ENCODE assay signal across 31 cellular contexts in the genomic region with DNA sequence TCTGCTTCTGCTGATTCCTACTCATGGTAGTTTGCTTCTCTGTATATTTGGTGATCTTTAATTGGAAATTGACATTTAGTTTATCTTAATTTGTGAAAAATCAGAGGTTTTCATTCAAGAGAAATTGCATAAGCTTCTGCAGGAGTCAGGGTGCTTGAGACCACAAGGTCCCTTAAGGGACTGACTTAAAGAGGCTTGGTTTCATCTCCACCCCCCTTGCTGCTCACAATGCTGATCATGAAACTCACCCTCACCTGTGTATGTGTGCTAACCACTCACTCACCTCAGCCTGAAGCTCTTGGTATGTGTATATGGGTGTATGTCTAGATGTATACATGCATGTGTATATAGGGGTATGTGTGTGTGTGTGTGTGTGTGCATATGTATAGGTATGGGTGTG. TPM values are rescaled to one million over a fixed set of nuclear protein-coding genes. Genes with fewer than 3 reads are reported as not detected.
"Had no signal": no experiment of that assay in that cellular context is flagged by ENCODE, and none has a peak within 500 bp of the region (broad histone marks: within the 10 kb centered on the region; RNA-seq: fewer than 3 reads in every experiment).

No MANE protein-coding gene starts in this region.

- H3K4me3 ChIP-seq: coronary artery, dorsolateral prefrontal cortex, gastroesophageal sphincter, right lobe of liver, transverse colon had no signal

- ATAC-seq: activated CD4-positive, CD25-positive, alpha-beta regulatory T cell treated with anti-CD3 and anti-CD28 coated beads, Interleukin-2, amount 50 U/mL, for 24 hours; activated T-helper 17 cell treated with anti-CD3 and anti-CD28 coated beads, Interleukin-2, amount 50 U/mL, for 72 hours; gastroesophageal sphincter; left cardiac atrium; left ventricle myocardium superior; right lobe of liver had no signal

- H3K36me3 ChIP-seq: brain microvascular endothelial cell, gastroesophageal sphincter, neutrophil, right lobe of liver, transverse colon, WERI-Rb-1 had no signal

- H3K9me3 ChIP-seq: neutrophil, right lobe of liver, transverse colon had no signal

- H3K27me3 ChIP-seq: brain microvascular endothelial cell, dorsolateral prefrontal cortex, gastroesophageal sphincter, right lobe of liver, transverse colon had no signal

- H3K4me1 ChIP-seq: gastroesophageal sphincter, right lobe of liver, transverse colon had no signal

- DNase-seq: activated CD4-positive, alpha-beta memory T cell treated with anti-CD3 and anti-CD28 coated beads, Interleukin-2, amount 10 ng/mL, durations not matched to agents 7 days and 5 days; activated CD4-positive, alpha-beta T cell treated with anti-CD3 and anti-CD28 coated beads for 48 hours; activated CD8-positive, alpha-beta memory T cell treated with anti-CD3 and anti-CD28 coated beads, Interleukin-2, amount 50 U/mL, for 48 hours; activated gamma-delta T cell treated with Interleukin-2 at 50 U/mL for 16 hours; activated naive CD4-positive, alpha-beta T cell treated with anti-CD3 and anti-CD28 coated beads, Interleukin-2, amount 50 U/mL, for 16 hours; activated T-cell treated with anti-CD3 and anti-CD28 coated beads, Interleukin-2, amount 50 U/mL, for 24 hours; amniotic stem cell; brain microvascular endothelial cell; dorsolateral prefrontal cortex; effector memory CD4-positive, alpha-beta T cell; hippocampal formation; left cardiac atrium; left ventricle myocardium superior; nephron progenitor cell; right lobe of liver; stimulated activated CD4-positive, alpha-beta T cell treated with anti-CD3 and anti-CD28 coated beads, Interleukin-2, amount 100 ng/mL, for 48 hours; stimulated activated naive CD4-positive, alpha-beta T cell treated with Interleukin-2 at 50 U/mL for 16 hours; transverse colon; WERI-Rb-1 had no signal

- H3K27ac ChIP-seq: brain microvascular endothelial cell, coronary artery, dorsolateral prefrontal cortex, gastroesophageal sphincter, neutrophil, right lobe of liver, transverse colon, WERI-Rb-1 had no signal

RNA-seq across cellular contexts. Expression of gene PGPEP1L, which starts 11.4 kb away (rescaled TPM):
- total RNA-seq: activated CD4-positive, alpha-beta memory T cell treated with anti-CD3 and anti-CD28 coated beads, Interleukin-2, amount 10 ng/mL, durations not matched to agents 7 days and 5 days; activated T-helper 17 cell treated with anti-CD3 and anti-CD28 coated beads, Interleukin-2, amount 50 U/mL, for 72 hours; astrocyte; epithelial cell of proximal tubule; gastroesophageal sphincter; lung microvascular endothelial cell; osteocyte; right lobe of liver; temporal lobe; transverse colon; urinary bladder had no signal
- polyA plus RNA-seq: keratinocyte had no signal
